Comparison of ENCODE assay signal across 8 cellular contexts in the genomic region with DNA sequence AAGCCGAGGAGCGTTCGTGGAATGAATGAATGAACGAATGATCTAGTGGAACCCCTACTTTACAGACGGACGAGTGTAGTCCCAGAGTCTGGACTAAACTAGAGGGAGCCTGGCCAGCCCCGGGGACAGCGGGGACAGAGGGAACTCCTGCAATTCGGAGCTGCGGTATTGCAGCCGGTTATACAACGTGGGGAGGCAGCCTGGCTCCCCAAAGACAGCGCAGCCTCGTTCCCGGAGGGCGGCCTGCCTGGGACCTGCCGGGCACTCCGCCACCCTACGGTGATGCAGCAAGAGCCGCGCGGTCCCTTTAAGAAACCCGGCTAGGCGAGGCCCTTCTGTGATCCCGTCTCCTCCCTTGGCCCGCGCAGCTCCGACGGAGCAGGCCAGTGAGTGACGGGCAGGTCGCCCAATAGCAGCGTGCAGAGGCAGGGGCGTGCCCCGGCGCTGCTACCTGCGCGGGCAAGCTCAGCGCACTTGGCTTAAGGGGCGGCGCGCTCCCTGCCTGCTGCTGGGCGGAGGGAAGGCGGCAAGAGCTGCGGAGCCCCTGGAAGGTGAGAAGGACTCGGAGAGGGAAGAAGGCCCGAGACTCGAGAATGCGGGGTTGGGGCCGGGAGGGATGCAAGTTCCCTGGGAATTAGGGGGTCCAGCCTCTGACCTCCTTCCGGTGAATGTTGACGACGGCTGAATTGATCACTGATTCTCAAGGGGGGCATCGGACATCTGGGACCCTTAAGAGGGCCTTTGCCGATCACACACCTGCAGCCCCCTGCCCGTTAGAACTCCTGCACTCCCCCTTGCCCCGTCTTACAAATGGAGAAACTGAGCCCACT. TPM values are rescaled to one million over a fixed set of nuclear protein-coding genes. Genes with fewer than 3 reads are reported as not detected.
DNase-seq lines count a peak whose midpoint lies in the region; ATAC-seq lines count a peak whose summit lies in the region.

A gene with protein sequence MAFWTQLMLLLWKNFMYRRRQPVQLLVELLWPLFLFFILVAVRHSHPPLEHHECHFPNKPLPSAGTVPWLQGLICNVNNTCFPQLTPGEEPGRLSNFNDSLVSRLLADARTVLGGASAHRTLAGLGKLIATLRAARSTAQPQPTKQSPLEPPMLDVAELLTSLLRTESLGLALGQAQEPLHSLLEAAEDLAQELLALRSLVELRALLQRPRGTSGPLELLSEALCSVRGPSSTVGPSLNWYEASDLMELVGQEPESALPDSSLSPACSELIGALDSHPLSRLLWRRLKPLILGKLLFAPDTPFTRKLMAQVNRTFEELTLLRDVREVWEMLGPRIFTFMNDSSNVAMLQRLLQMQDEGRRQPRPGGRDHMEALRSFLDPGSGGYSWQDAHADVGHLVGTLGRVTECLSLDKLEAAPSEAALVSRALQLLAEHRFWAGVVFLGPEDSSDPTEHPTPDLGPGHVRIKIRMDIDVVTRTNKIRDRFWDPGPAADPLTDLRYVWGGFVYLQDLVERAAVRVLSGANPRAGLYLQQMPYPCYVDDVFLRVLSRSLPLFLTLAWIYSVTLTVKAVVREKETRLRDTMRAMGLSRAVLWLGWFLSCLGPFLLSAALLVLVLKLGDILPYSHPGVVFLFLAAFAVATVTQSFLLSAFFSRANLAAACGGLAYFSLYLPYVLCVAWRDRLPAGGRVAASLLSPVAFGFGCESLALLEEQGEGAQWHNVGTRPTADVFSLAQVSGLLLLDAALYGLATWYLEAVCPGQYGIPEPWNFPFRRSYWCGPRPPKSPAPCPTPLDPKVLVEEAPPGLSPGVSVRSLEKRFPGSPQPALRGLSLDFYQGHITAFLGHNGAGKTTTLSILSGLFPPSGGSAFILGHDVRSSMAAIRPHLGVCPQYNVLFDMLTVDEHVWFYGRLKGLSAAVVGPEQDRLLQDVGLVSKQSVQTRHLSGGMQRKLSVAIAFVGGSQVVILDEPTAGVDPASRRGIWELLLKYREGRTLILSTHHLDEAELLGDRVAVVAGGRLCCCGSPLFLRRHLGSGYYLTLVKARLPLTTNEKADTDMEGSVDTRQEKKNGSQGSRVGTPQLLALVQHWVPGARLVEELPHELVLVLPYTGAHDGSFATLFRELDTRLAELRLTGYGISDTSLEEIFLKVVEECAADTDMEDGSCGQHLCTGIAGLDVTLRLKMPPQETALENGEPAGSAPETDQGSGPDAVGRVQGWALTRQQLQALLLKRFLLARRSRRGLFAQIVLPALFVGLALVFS (N-terminal part only) (plus strand): TSS at position 462 of the 830 bp plus-strand sequence. CDS start 1,255 bp downstream, outside the sequence.

- H3K27me3 ChIP-seq in HUES48 (ENCODE audit: control insufficient read depth, insufficient read depth, low read length) = no peaks in the 10 kb centered on the region
- H3K27me3 ChIP-seq in NT2/D1 (ENCODE audit: insufficient read depth, insufficient read length) = no peaks in the 10 kb centered on the region
- no peaks in the 10 kb centered on the region for H3K27me3 ChIP-seq in endocrine pancreas (ENCODE audit: control insufficient read depth, insufficient read depth, low read length)
- no peaks in the 10 kb centered on the region for H3K27me3 ChIP-seq in mesendoderm (ENCODE audit: insufficient read depth, low read length, poor library complexity)

- WGBS in mesendoderm (ENCODE audit: extremely low coverage, insufficient coverage, low lambda C conversion rate) = no CpG with 5 or more reads among the region's 56 CpGs

- H3K18ac ChIP-seq in mesendoderm (ENCODE audit: low read length) = no peak within 1 kb of the TSS

- H3K4me3 ChIP-seq in HUES48 (ENCODE audit: low read depth, low read length) = peak within 1 kb of the TSS; percentile 74
- H3K4me3 ChIP-seq in NT2/D1 (ENCODE audit: insufficient read length, low read depth) = peak within 1 kb of the TSS; percentile 89
- H3K4me3 ChIP-seq in endocrine pancreas (ENCODE audit: control insufficient read depth, insufficient read depth, low read length) = peak within 1 kb of the TSS; percentile 66
- peak within 1 kb of the TSS; percentile 59 for H3K4me3 ChIP-seq in mesendoderm (ENCODE audit: low read length)

- H2BK5ac ChIP-seq in mesendoderm (ENCODE audit: low read length) = no peak within 1 kb of the TSS

- H3K27ac ChIP-seq in HUES48 (ENCODE audit: low read depth, low read length) = peak within 1 kb of the TSS; percentile 72
- no peak within 1 kb of the TSS for H3K27ac ChIP-seq in mesendoderm (ENCODE audit: low read depth, low read length)

- H3K4me1 ChIP-seq in HUES48 (ENCODE audit: control insufficient read depth, insufficient read depth, low read length) = 0 out of 2 replicates have a peak, but pooled peaks cover 6% of the 10 kb centered on the region
- peaks cover 22% of the 10 kb centered on the region for H3K4me1 ChIP-seq in NT2/D1 (ENCODE audit: insufficient read depth, insufficient read length)
- no peaks in the 10 kb centered on the region for H3K4me1 ChIP-seq in endocrine pancreas (ENCODE audit: control insufficient read depth, insufficient read depth, low read length)
- peaks cover 4% of the 10 kb centered on the region for H3K4me1 ChIP-seq in mesendoderm (ENCODE audit: control insufficient read depth, low read depth, low read length)

- H3K9me3 ChIP-seq in HUES48 (ENCODE audit: control insufficient read depth, insufficient read depth, low read length) (no peaks in the 10 kb centered on the region), NT2/D1 (ENCODE audit: insufficient read depth, low read length) (no peaks in the 10 kb centered on the region), endocrine pancreas (ENCODE audit: control insufficient read depth, low read length) (no peaks in the 10 kb centered on the region)

- H4K8ac ChIP-seq in mesendoderm (ENCODE audit: low read depth, low read length) = no peak within 1 kb of the TSS

- H2BK120ac ChIP-seq in mesendoderm (ENCODE audit: low read depth, low read length) = no peak within 1 kb of the TSS

- H3K9ac ChIP-seq in HUES48 (ENCODE audit: low read depth, low read length) = peak within 1 kb of the TSS; percentile 48
- peak within 1 kb of the TSS; percentile 93 for H3K9ac ChIP-seq in NT2/D1 (ENCODE audit: insufficient read length, low read depth)
- peak within 1 kb of the TSS; percentile 94 for H3K9ac ChIP-seq in endocrine pancreas (ENCODE audit: control insufficient read depth, insufficient read depth, low read length)
- peak within 1 kb of the TSS; percentile 76 for H3K9ac ChIP-seq in mesendoderm (ENCODE audit: low read length)

- peak within 1 kb of the TSS; percentile 37 for H3K4me2 ChIP-seq in mesendoderm (ENCODE audit: low read length)

- DNase-seq in COR-L47 (lab: John Stamatoyannopoulos, UW) (peak; percentile 95), NT2/D1 (ENCODE audit: low read depth, low spot score) (peak; percentile 98), mesendoderm (peak; percentile 99)
- peak; percentile 98 to 99 (median 98) for DNase-seq in activated CD8-positive, alpha-beta memory T cell treated with anti-CD3 and anti-CD28 coated beads for 48 hours (ENCODE audit: low read depth in 2 of 3, low spot score in 2 of 3)
- peak; percentile 99 for DNase-seq in stimulated activated CD8-positive, alpha-beta memory T cell treated with anti-CD3 and anti-CD28 coated beads, Interleukin-12 subunit alpha, Interleukin-12 subunit beta, amount 100 ng/mL, for 4 hours (ENCODE audit: low read depth)

- no peak within 1 kb of the TSS for H2BK15ac ChIP-seq in mesendoderm (replicated peaks; ENCODE audit: low read depth)

- ATAC-seq in GM21390 (IDR thresholded peaks at IDR 0.05; ENCODE audit: unreplicated experiment) = peak; percentile 61

- H3K4ac ChIP-seq in mesendoderm (ENCODE audit: low read depth, low read length) = no peak within 1 kb of the TSS

- no peak within 1 kb of the TSS for H4K5ac ChIP-seq in mesendoderm (ENCODE audit: low read length)

- H3K79me1 ChIP-seq in mesendoderm (ENCODE audit: low read length) = no peaks in the 10 kb centered on the region

- H3K23ac ChIP-seq in mesendoderm (ENCODE audit: low read length) = no peak within 1 kb of the TSS

- H3K36me3 ChIP-seq in HUES48 (ENCODE audit: control insufficient read depth, insufficient read depth, low read length) = peaks cover 36% of the 10 kb centered on the region
- peaks cover 47% of the 10 kb centered on the region for H3K36me3 ChIP-seq in NT2/D1 (ENCODE audit: insufficient read depth, insufficient read length, low read length)
- H3K36me3 ChIP-seq in endocrine pancreas (ENCODE audit: control insufficient read depth, insufficient read depth, low read length) = no peaks in the 10 kb centered on the region
- peaks cover 5% of the 10 kb centered on the region for H3K36me3 ChIP-seq in mesendoderm (ENCODE audit: control insufficient read depth, insufficient read depth, low read length)

- no peaks in the 10 kb centered on the region for H3K79me2 ChIP-seq in mesendoderm (ENCODE audit: control insufficient read depth, insufficient read depth, low read length)

- peak within 1 kb of the TSS; percentile 58 for H2AK5ac ChIP-seq in mesendoderm (ENCODE audit: low read length)

- peak within 1 kb of the TSS; percentile 73 for H3K56ac ChIP-seq in mesendoderm (ENCODE audit: low read length)

RNA-seq across cellular contexts. Expression of the gene that starts here (rescaled TPM):
- polyA plus RNA-seq in mesendoderm (2013, experiment 1 of 2) = 3.9 TPM
- 4.4 TPM for polyA plus RNA-seq in mesendoderm (2013, experiment 2 of 2)
